In genomic region chr12:109772622-109773321, GRCh38 we compare ENCODE assay signal across 12 cellular contexts. TPM values are rescaled to one million over a fixed set of nuclear protein-coding genes. Genes with fewer than 3 reads are reported as not detected.
DNase-seq lines count a peak whose midpoint lies in the region; ATAC-seq, FAIRE-seq and TF ChIP-seq lines count a peak whose summit lies in the region.
"Had no signal": no experiment of that assay in that cellular context is flagged by ENCODE, and none has a peak within 500 bp of the region (broad histone marks: within the 10 kb centered on the region; RNA-seq: fewer than 3 reads in every experiment).

No MANE protein-coding gene starts in this region.

- H3K4me1 ChIP-seq in Peyer's patch (peaks cover 0 to 8% (median 0%) of the 10 kb centered on the region in 4 donors), H1 (replicated peaks in 1 of 4; ENCODE audit: control insufficient read depth in 3 of 4, insufficient read depth in 4 of 4, low read length in 3 of 4) (peaks cover 0 to 10% (median 3%) of the 10 kb centered on the region in 4 experiments; a peak in 2 of 7 replicates), gastrocnemius medialis (peaks cover 7 to 12% of the 10 kb centered on the region in 2 donors)

- H3K4me2 ChIP-seq in H1 (ENCODE audit: insufficient read depth in 1 of 2, low read depth in 2 of 2, low read length in 2 of 2): no peak overlapping the region

- H4K8ac ChIP-seq in H1 (ENCODE audit: extremely low read depth, insufficient read depth, low read length): no peak overlapping the region

- no peak overlapping the region for H3K4me3 ChIP-seq in Peyer's patch
- H3K4me3 ChIP-seq in H1 (ENCODE audit: extremely low read depth in 1 of 4, insufficient read depth in 2 of 4, low read depth in 3 of 4, low read length in 4 of 4): no peak overlapping the region
- peak overlapping the region in 3 of 4 donors; percentile 33 to 42 (median 35) for H3K4me3 ChIP-seq in gastrocnemius medialis

- H4K5ac ChIP-seq in H1 (ENCODE audit: insufficient read length, low read depth, low read length): no peak overlapping the region

- H2BK15ac ChIP-seq in H1 (ENCODE audit: low read length): 0 out of 2 replicates have a peak overlapping the region, but pooled peaks have one; percentile 46

- no peaks in the 10 kb centered on the region for H3K23me2 ChIP-seq in H1 (ENCODE audit: low read depth, low read length)

- intact Hi-C loops in activated CD4-positive, alpha-beta memory T cell treated with anti-CD3 and anti-CD28 coated beads for 36 hours (cut with micrococcal nuclease): no loop called here
- intact Hi-C loops in gastrocnemius medialis (cut with DNase I; ENCODE audit: low total_unique reads): loop anchor here (1.0 to 10.0 kb wide), 2 partner anchors 58 to 348 kb away; no protein-coding TSS in a partner anchor

- in situ Hi-C loops in gastrocnemius medialis (cut with MboI; ENCODE audit: low sequenced_read_pairs in 4 of 4): loop anchor here (5.0 to 10.0 kb wide), 2 partner anchors 170 to 248 kb away; no protein-coding TSS in a partner anchor

- DNase-seq in activated CD4-positive, alpha-beta memory T cell treated with anti-CD3 and anti-CD28 coated beads for 36 hours: peak; percentile 4
- no peak for DNase-seq in activated CD4-positive, alpha-beta memory T cell treated with anti-CD3 and anti-CD28 coated beads, Interleukin-2, amount 10 ng/mL, durations not matched to agents 7 days and 5 days
- peak in 2 of 3 donors; percentile 36 to 43 for DNase-seq in Peyer's patch
- DNase-seq in H1 (ENCODE audit: low read depth in 1 of 2, low spot score in 2 of 2): no peak
- DNase-seq in gastrocnemius medialis: no peak
- no peak for DNase-seq in DMS79 treated with DMSO at 0.1 percent for 48 hours (lab: John Stamatoyannopoulos, UW)
- DNase-seq: activated CD4-positive, alpha-beta T cell treated with anti-CD3 and anti-CD28 coated beads for 36 hours; NCI-H2171 treated with DMSO at 0.1 percent for 48 hours; SHP77 treated with DMSO at 0.1 percent for 48 hours had no signal

- H2AFZ ChIP-seq in H1 (ENCODE audit: low read length): no peak overlapping the region

- no peak overlapping the region for H3K4me3 Mint-ChIP-seq in activated CD4-positive, alpha-beta memory T cell treated with anti-CD3 and anti-CD28 coated beads for 36 hours
- H3K4me3 Mint-ChIP-seq in activated CD4-positive, alpha-beta memory T cell treated with anti-CD3 and anti-CD28 coated beads, Interleukin-2, amount 10 ng/mL, durations not matched to agents 7 days and 5 days: no peak overlapping the region
- H3K4me3 Mint-ChIP-seq: activated CD4-positive, alpha-beta T cell treated with anti-CD3 and anti-CD28 coated beads for 36 hours; natural killer cell had no signal

- no peak overlapping the region for H3K4ac ChIP-seq in H1 (replicated peaks; ENCODE audit: insufficient read length, low read depth, low read length)

- 91% methylated on average over 12 of the region's 12 CpGs; no CpG with 5 or more reads in 1 of the 2 experiments for WGBS in H1 (ENCODE audit: extremely low coverage in 1 of 2, insufficient coverage in 1 of 2, insufficient read length in 1 of 2, insufficient replicate concordance in 2 of 2, low coverage in 1 of 2, low lambda C conversion rate in 2 of 2, missing lambda C conversion rate in 1 of 2), 2 experiments

- 0 out of 2 replicates have a peak overlapping the region, but pooled peaks have one; percentile 80 for H2BK12ac ChIP-seq in H1 (ENCODE audit: low read depth, low read length)

- CTCF ChIA-PET in activated CD4-positive, alpha-beta memory T cell treated with anti-CD3 and anti-CD28 coated beads for 36 hours (lab: Charles Lee): interaction anchor here (0.8 to 8.9 kb wide), 7 partner anchors 8 to 344 kb away, joined by 3 to 100 read pairs (median 16); no protein-coding TSS in a partner anchor
- CTCF ChIA-PET in activated CD4-positive, alpha-beta memory T cell treated with anti-CD3 and anti-CD28 coated beads, Interleukin-2, amount 10 ng/mL, durations not matched to agents 7 days and 5 days (lab: Charles Lee): interaction anchor here (1.0 to 6.8 kb wide), 5 partner anchors 60 to 341 kb away, joined by 3 to 55 read pairs (median 3); no protein-coding TSS in a partner anchor
- CTCF ChIA-PET in H1 (lab: Charles Lee; ENCODE audit: partially characterized antibody): interaction anchor here (0.9 to 11.2 kb wide), 24 partner anchors 9 to 342 kb away, joined by 3 to 163 read pairs (median 4); partner anchors contain the start of gene FAM222A

- POLR2A ChIA-PET in activated CD4-positive, alpha-beta memory T cell treated with anti-CD3 and anti-CD28 coated beads for 36 hours (lab: Charles Lee): no interaction called here
- POLR2A ChIA-PET in activated CD4-positive, alpha-beta memory T cell treated with anti-CD3 and anti-CD28 coated beads, Interleukin-2, amount 10 ng/mL, durations not matched to agents 7 days and 5 days (lab: Charles Lee): no interaction called here
- POLR2A ChIA-PET in H1 (lab: Charles Lee; ENCODE audit: partially characterized antibody): interaction anchor here (1.1 to 1.4 kb wide), 2 partner anchors 8 to 11 kb away, joined by 3 read pairs; no protein-coding TSS in a partner anchor

- no peak overlapping the region for H3K14ac ChIP-seq in H1 (ENCODE audit: insufficient read length)

- H4K91ac ChIP-seq in H1 (replicated peaks; ENCODE audit: insufficient read length, low read length): no peak overlapping the region

- H3K79me1 ChIP-seq in H1 (ENCODE audit: low read depth, low read length): no peaks in the 10 kb centered on the region

- H3K27me3 ChIP-seq in Peyer's patch (no peaks in the 10 kb centered on the region), H1 (replicated peaks in 1 of 4; ENCODE audit: control insufficient read depth in 3 of 4, extremely low read depth in 1 of 4, insufficient read depth in 3 of 4, low read length in 3 of 4) (no peaks in the 10 kb centered on the region), gastrocnemius medialis (no peaks in the 10 kb centered on the region)

- H3K56ac ChIP-seq in H1 (replicated peaks; ENCODE audit: insufficient read length, low read depth, low read length): no peak overlapping the region

- no peaks in the 10 kb centered on the region for H3K36me3 Mint-ChIP-seq in activated CD4-positive, alpha-beta memory T cell treated with anti-CD3 and anti-CD28 coated beads for 36 hours
- H3K36me3 Mint-ChIP-seq in activated CD4-positive, alpha-beta memory T cell treated with anti-CD3 and anti-CD28 coated beads, Interleukin-2, amount 10 ng/mL, durations not matched to agents 7 days and 5 days (ENCODE audit: low read depth): no peaks in the 10 kb centered on the region
- H3K36me3 Mint-ChIP-seq: natural killer cell had no signal

- no peak overlapping the region for H2BK5ac ChIP-seq in H1 (ENCODE audit: low read depth, low read length)

- ATAC-seq in gastrocnemius medialis (peak in 1 of 2 donors; percentile 40), HG02588 (IDR thresholded peaks at IDR 0.05; ENCODE audit: unreplicated experiment) (no peak), HG02885 (IDR thresholded peaks at IDR 0.05; ENCODE audit: poor library complexity, unreplicated experiment) (no peak)
- ATAC-seq: activated CD4-positive, alpha-beta T cell treated with anti-CD3 and anti-CD28 coated beads for 36 hours; natural killer cell had no signal

- no peaks in the 10 kb centered on the region for H3K9me3 Mint-ChIP-seq in activated CD4-positive, alpha-beta memory T cell treated with anti-CD3 and anti-CD28 coated beads for 36 hours
- H3K9me3 Mint-ChIP-seq in activated CD4-positive, alpha-beta memory T cell treated with anti-CD3 and anti-CD28 coated beads, Interleukin-2, amount 10 ng/mL, durations not matched to agents 7 days and 5 days: no peaks in the 10 kb centered on the region
- H3K9me3 Mint-ChIP-seq: natural killer cell had no signal

- H2BK120ac ChIP-seq in H1 (replicated peaks; ENCODE audit: low read depth, low read length): no peak overlapping the region

- TF ChIP-seq CTCF in Peyer's patch (IDR thresholded peaks at IDR 0.05) (no peak), H1 (IDR thresholded peaks at IDR 0.05; ENCODE audit: control extremely low read depth in 1 of 3, insufficient read depth in 1 of 3, low read depth in 1 of 3, low read length in 3 of 3) (no peak), gastrocnemius medialis (IDR thresholded peaks at IDR 0.05 in 4 of 5, conservative IDR thresholded peaks at IDR 0.05 in 1 of 5) (no peak)

- TF ChIP-seq RAD21 in H1 (IDR thresholded peaks at IDR 0.05 in 1 of 2, conservative IDR thresholded peaks at IDR 0.05 in 1 of 2; ENCODE audit: low read depth in 2 of 2, low read length in 2 of 2): no peak

- no peak overlapping the region for H2AK5ac ChIP-seq in H1 (ENCODE audit: low read depth, low read length)

- TF ChIP-seq POLR2A in Peyer's patch (IDR thresholded peaks at IDR 0.05): no peak
- TF ChIP-seq POLR2A in H1 (IDR thresholded peaks at IDR 0.05; ENCODE audit: control extremely low read depth in 1 of 2, low read depth in 2 of 2, low read length in 2 of 2): no peak
- no peak for TF ChIP-seq POLR2A in gastrocnemius medialis (IDR thresholded peaks at IDR 0.05)

- peaks cover 2% of the 10 kb centered on the region for H3K27me3 Mint-ChIP-seq in activated CD4-positive, alpha-beta memory T cell treated with anti-CD3 and anti-CD28 coated beads for 36 hours
- H3K27me3 Mint-ChIP-seq in activated CD4-positive, alpha-beta memory T cell treated with anti-CD3 and anti-CD28 coated beads, Interleukin-2, amount 10 ng/mL, durations not matched to agents 7 days and 5 days: peaks cover 10% of the 10 kb centered on the region

- no peak for FAIRE-seq in H1 (lab: Jason Lieb, UNC)

- no peak overlapping the region for H3K27ac Mint-ChIP-seq in activated CD4-positive, alpha-beta memory T cell treated with anti-CD3 and anti-CD28 coated beads for 36 hours
- H3K27ac Mint-ChIP-seq in activated CD4-positive, alpha-beta memory T cell treated with anti-CD3 and anti-CD28 coated beads, Interleukin-2, amount 10 ng/mL, durations not matched to agents 7 days and 5 days: no peak overlapping the region
- H3K27ac Mint-ChIP-seq: activated CD4-positive, alpha-beta T cell treated with anti-CD3 and anti-CD28 coated beads for 36 hours; natural killer cell had no signal

- no peaks in the 10 kb centered on the region for H3K9me3 ChIP-seq in Peyer's patch
- no peaks in the 10 kb centered on the region for H3K9me3 ChIP-seq in H1 (ENCODE audit: insufficient read depth in 2 of 2, low read depth in 1 of 2, low read length in 1 of 2)
- no peaks in the 10 kb centered on the region for H3K9me3 ChIP-seq in gastrocnemius medialis

- no peak overlapping the region for H3K9ac ChIP-seq in H1 (replicated peaks in 1 of 4; ENCODE audit: extremely low read depth in 1 of 4, low read depth in 3 of 4, low read length in 3 of 4)

- no peaks in the 10 kb centered on the region for H3K36me3 ChIP-seq in Peyer's patch
- H3K36me3 ChIP-seq in H1 (ENCODE audit: control insufficient read depth in 2 of 4, insufficient read depth in 4 of 4, low read length in 3 of 4): no peaks in the 10 kb centered on the region
- H3K36me3 ChIP-seq in gastrocnemius medialis: no peaks in the 10 kb centered on the region

- H3K18ac ChIP-seq in H1 (ENCODE audit: extremely low read depth, low read length): no peak overlapping the region

- peaks cover 6% of the 10 kb centered on the region for H3K4me1 Mint-ChIP-seq in activated CD4-positive, alpha-beta memory T cell treated with anti-CD3 and anti-CD28 coated beads for 36 hours (ENCODE audit: low read depth)
- H3K4me1 Mint-ChIP-seq in activated CD4-positive, alpha-beta memory T cell treated with anti-CD3 and anti-CD28 coated beads, Interleukin-2, amount 10 ng/mL, durations not matched to agents 7 days and 5 days: peaks cover 6% of the 10 kb centered on the region

- TF ChIP-seq EP300 in H1 (IDR thresholded peaks at IDR 0.05; ENCODE audit: borderline replicate concordance in 1 of 2, low read depth in 2 of 2, low read length in 2 of 2): no peak

- no peak overlapping the region for H3K27ac ChIP-seq in Peyer's patch
- no peak overlapping the region for H3K27ac ChIP-seq in H1 (ENCODE audit: low read depth, low read length)
- H3K27ac ChIP-seq in gastrocnemius medialis: peak overlapping the region; percentile 16 to 49 (median 38)

- H4K20me1 ChIP-seq in H1 (replicated peaks in 1 of 2; ENCODE audit: control insufficient read depth in 1 of 2, insufficient read depth in 2 of 2, low read length in 2 of 2): no peaks in the 10 kb centered on the region

- 0 out of 2 replicates have a peak overlapping the region, but pooled peaks have one; percentile 9 for H2BK20ac ChIP-seq in H1 (ENCODE audit: low read length)

- no peak overlapping the region for H3K23ac ChIP-seq in H1 (ENCODE audit: insufficient read length)

- no peaks in the 10 kb centered on the region for H3K79me2 ChIP-seq in H1 (ENCODE audit: control insufficient read depth in 1 of 2, insufficient read depth in 2 of 2, low read length in 2 of 2)

RNA-seq across cellular contexts. Expression of gene FAM222A, which starts 59.1 kb away (rescaled TPM):
- total RNA-seq in activated CD4-positive, alpha-beta memory T cell treated with anti-CD3 and anti-CD28 coated beads for 36 hours: under 1 TPM; 0.29 to 0.55 TPM
- under 1 TPM; 0.28 to 0.43 TPM for total RNA-seq in activated CD4-positive, alpha-beta memory T cell treated with anti-CD3 and anti-CD28 coated beads, Interleukin-2, amount 10 ng/mL, durations not matched to agents 7 days and 5 days
- total RNA-seq in Peyer's patch (10 to 100 TPM in 1 of 4 donors, 1 to 10 TPM in 3; 3.9 to 26.1 (median 7.0) TPM), gastrocnemius medialis (10 to 100 TPM in 2 of 4 donors, 1 to 10 TPM in 2; 7.0 to 24.3 (median 13.5) TPM)
- total RNA-seq in H1 (2021; fragmentation: NEBNext Ultra II Directional; extraction: Animal tissue kit (Norgen Biotek cat#: 25700)): 1.1 and 1.5 TPM in 2 replicates
- 0.94 and 1.6 TPM in 2 replicates for polyA plus RNA-seq in H1 (2011; rRNA removed)
- 0.85 TPM for polyA plus RNA-seq in H1 (2011; cell fraction: cytosol; rRNA removed)
- 0.93 TPM for polyA plus RNA-seq in H1 (2011; cell fraction: nucleus; rRNA removed)
- 0.81 to 1.1 TPM (median 0.88 TPM) in 4 replicates for polyA plus RNA-seq in H1 (2012, experiment 1 of 2)
- 0.91 TPM for polyA plus RNA-seq in H1 (2012, experiment 2 of 2)
- polyA plus RNA-seq in H1 (2013, experiment 1 of 2): 1.1 TPM
- 1.1 TPM for polyA plus RNA-seq in H1 (2013, experiment 2 of 2)
- polyA minus RNA-seq in H1 (2011; rRNA and poly(A)+ RNA removed): 0.61 and 0.95 TPM in 2 replicates
- polyA minus RNA-seq in H1 (2011; cell fraction: cytosol; rRNA and poly(A)+ RNA removed): 1.9 TPM
- 2.7 TPM for polyA minus RNA-seq in H1 (2011; cell fraction: nucleus; rRNA and poly(A)+ RNA removed)

Comparison
In these comparisons a context has a peak if more than half of its experiments do, and no peak if none do; other contexts are left out.
1. DNase-seq: peak in activated CD4-positive, alpha-beta memory T cell treated with anti-CD3 and anti-CD28 coated beads for 36 hours (single experiment) and Peyer's patch (2 of 3); none in activated CD4-positive, alpha-beta memory T cell treated with anti-CD3 and anti-CD28 coated beads, Interleukin-2, amount 10 ng/mL, durations not matched to agents 7 days and 5 days (single experiment), H1 (0 of 2), gastrocnemius medialis (0 of 2) and DMS79 treated with DMSO at 0.1 percent for 48 hours (single experiment).
2. H3K27ac ChIP-seq: peak in gastrocnemius medialis (4 of 4); none in Peyer's patch (0 of 4) and H1 (single experiment).
3. H3K4me3 ChIP-seq: peak in gastrocnemius medialis (3 of 4); none in Peyer's patch (0 of 4) and H1 (0 of 4).